Comparison of ENCODE assay signal across 8 cellular contexts in genomic region chr5:90475436-90475980, GRCh38. TPM values are rescaled to one million over a fixed set of nuclear protein-coding genes. Genes with fewer than 3 reads are reported as not detected.
A peak's percentile ranks its signal among the peaks of the same experiment; 100 is the strongest.
DNase-seq lines count a peak whose midpoint lies in the region; ATAC-seq and TF ChIP-seq lines count a peak whose summit lies in the region.

No MANE protein-coding gene starts in this region.

- TF ChIP-seq CTCF in Loucy (conservative IDR thresholded peaks at IDR 0.05; ENCODE audit: low read length) (no peak), MCF 10A (IDR thresholded peaks at IDR 0.05; ENCODE audit: unreplicated experiment) (no peak), GM20000 (IDR thresholded peaks at IDR 0.05; ENCODE audit: extremely low read depth, missing control alignments) (no peak)

- peaks cover 28% of the 10 kb centered on the region for H3K4me1 ChIP-seq in Loucy (ENCODE audit: insufficient read depth, low read length, poor library complexity, severe bottlenecking)

- peak overlapping the region; percentile 100 for H3K4me3 Mint-ChIP-seq in MCF 10A (ENCODE audit: unreplicated experiment)
- peak overlapping the region; percentile 6 to 99 (median 98) for H3K4me3 Mint-ChIP-seq in naive thymus-derived CD8-positive, alpha-beta T cell

- peaks cover 22% of the 10 kb centered on the region for H3K4me1 Mint-ChIP-seq in MCF 10A (ENCODE audit: insufficient read depth, unreplicated experiment)
- H3K4me1 Mint-ChIP-seq in naive thymus-derived CD8-positive, alpha-beta T cell: peaks cover 21 to 32% (median 31%) of the 10 kb centered on the region in 4 donors

- no peaks in the 10 kb centered on the region for H3K9me2 ChIP-seq in Loucy (replicated peaks; ENCODE audit: low read depth, low read length)

- no peaks in the 10 kb centered on the region for H3K36me3 Mint-ChIP-seq in MCF 10A (ENCODE audit: insufficient read depth, unreplicated experiment)
- H3K36me3 Mint-ChIP-seq in naive thymus-derived CD8-positive, alpha-beta T cell: peaks cover 4 to 14% (median 11%) of the 10 kb centered on the region in 3 donors

- no peaks in the 10 kb centered on the region for H3K27me3 ChIP-seq in Loucy (ENCODE audit: insufficient read depth, low read length, poor library complexity, severe bottlenecking)

- H3K4me3 ChIP-seq in Loucy (ENCODE audit: low read length, poor library complexity, severe bottlenecking): peak overlapping the region; percentile 87

- CTCF ChIA-PET in MCF 10A (lab: Yijun Ruan, JAX): interaction anchor here (0.6 to 3.5 kb wide), 9 partner anchors 8 to 123 kb away, joined by 3 to 25 read pairs (median 5); partner anchors contain the start of gene LYSMD3

- BruUV-seq in MCF 10A (replicated peaks; lab: Mats Ljungman, UMichigan): TSS peak; percentile 64

- H3K27me3 Mint-ChIP-seq in MCF 10A (ENCODE audit: insufficient read depth, unreplicated experiment): no peaks in the 10 kb centered on the region
- no peaks in the 10 kb centered on the region for H3K27me3 Mint-ChIP-seq in naive thymus-derived CD8-positive, alpha-beta T cell

- ATAC-seq in naive thymus-derived CD8-positive, alpha-beta T cell: no peak
- no peak for ATAC-seq in GM19397 (IDR thresholded peaks at IDR 0.05; ENCODE audit: unreplicated experiment)

- intact Hi-C loops in MCF 10A (cut with micrococcal nuclease): no loop called here

- H3K4me2 ChIP-seq in Loucy (ENCODE audit: low read depth, low read length, poor library complexity, severe bottlenecking): peak overlapping the region; percentile 73

- H3K9ac ChIP-seq in Loucy (ENCODE audit: low read depth, low read length, poor library complexity, severe bottlenecking): no peak overlapping the region

- DNase-seq in COLO668 (lab: John Stamatoyannopoulos, UW; ENCODE audit: unreplicated experiment) (peak; percentile 31), MCF 10A (ENCODE audit: unreplicated experiment) (peak; percentile 18), NCI-H1694 (lab: John Stamatoyannopoulos, UW) (no peak), EL (no peak), GM20000 (ENCODE audit: low spot score) (no peak)
- no peak for DNase-seq in naive thymus-derived CD8-positive, alpha-beta T cell

- POLR2A ChIA-PET in MCF 10A (lab: Yijun Ruan, JAX): interaction anchor here (0.7 to 6.0 kb wide), 14 partner anchors 9 to 66 kb away, joined by 3 to 122 read pairs (median 8); partner anchors contain the start of genes CETN3 and LYSMD3
- POLR2A ChIA-PET in naive thymus-derived CD8-positive, alpha-beta T cell (lab: Charles Lee): interaction anchor here (1.4 to 3.5 kb wide), 4 partner anchors 36 to 66 kb away, joined by 6 to 69 read pairs (median 29); partner anchors contain the start of genes CETN3 and LYSMD3

- H3K27ac Mint-ChIP-seq in MCF 10A (ENCODE audit: low read depth, unreplicated experiment): no peak overlapping the region
- H3K27ac Mint-ChIP-seq in naive thymus-derived CD8-positive, alpha-beta T cell: peak overlapping the region in 1 of 10 donors; percentile 95

- no peak overlapping the region for H2AFZ ChIP-seq in Loucy (ENCODE audit: low read length)

- H3K79me2 ChIP-seq in Loucy (ENCODE audit: insufficient read depth, low read length): peaks cover 24% of the 10 kb centered on the region

- H3K9me3 ChIP-seq in Loucy (ENCODE audit: insufficient read depth, low read depth, low read length): no peaks in the 10 kb centered on the region

- H3F3A ChIP-seq in Loucy (ENCODE audit: low read depth): no peaks in the 10 kb centered on the region

- H3K36me3 ChIP-seq in Loucy (ENCODE audit: insufficient read depth, low read length): no peaks in the 10 kb centered on the region

- no peaks in the 10 kb centered on the region for H3K9me3 Mint-ChIP-seq in MCF 10A (ENCODE audit: unreplicated experiment)
- peaks cover 0 to 7% (median 2%) of the 10 kb centered on the region in 9 donors for H3K9me3 Mint-ChIP-seq in naive thymus-derived CD8-positive, alpha-beta T cell

- peaks cover 8% of the 10 kb centered on the region for H4K20me1 ChIP-seq in Loucy (ENCODE audit: insufficient read depth, low read length, poor library complexity, severe bottlenecking)

RNA-seq across cellular contexts. Expression of gene POLR3G, which starts 0.8 kb away (rescaled TPM):
- total RNA-seq in MCF 10A (2022): 13.2 and 13.6 TPM in 2 replicates
- total RNA-seq in naive thymus-derived CD8-positive, alpha-beta T cell: 1 to 10 TPM; 3.2 TPM
- 1 to 10 TPM; 1.9 to 2.8 (median 2.1) TPM for polyA plus RNA-seq in naive thymus-derived CD8-positive, alpha-beta T cell

RNA-seq across cellular contexts. Expression of gene MBLAC2, which starts 0.9 kb away (rescaled TPM):
- total RNA-seq in MCF 10A (2022): 9.1 and 9.4 TPM in 2 replicates
- 10 to 100 TPM; 15.7 to 15.8 TPM for total RNA-seq in naive thymus-derived CD8-positive, alpha-beta T cell
- 1 to 10 TPM; 4.7 to 5.7 (median 5.3) TPM for polyA plus RNA-seq in naive thymus-derived CD8-positive, alpha-beta T cell

RNA-seq across cellular contexts. Expression of gene LYSMD3, which starts 53.9 kb away (rescaled TPM):
- 25.6 and 27.4 TPM in 2 replicates for total RNA-seq in MCF 10A (2022)
- 10 to 100 TPM; 25.1 to 26.9 TPM for total RNA-seq in naive thymus-derived CD8-positive, alpha-beta T cell
- 1 to 10 TPM; 6.6 to 8.4 (median 7.1) TPM for polyA plus RNA-seq in naive thymus-derived CD8-positive, alpha-beta T cell

Comparison
In these comparisons a context has a peak if more than half of its experiments do, and no peak if none do; other contexts are left out.
1. DNase-seq: peak in COLO668 (single experiment) and MCF 10A (single experiment); none in naive thymus-derived CD8-positive, alpha-beta T cell (0 of 10), NCI-H1694 (single experiment), EL (single experiment) and GM20000 (single experiment).